Comparison of ENCODE assay signal across 22 cellular contexts in genomic region chr10:14541379-14541778, GRCh38.
A peak's percentile ranks its signal among the peaks of the same experiment; 100 is the strongest.
DNase-seq lines count a peak whose midpoint lies in the region; ATAC-seq and TF ChIP-seq lines count a peak whose summit lies in the region.
"Had no signal": no experiment of that assay in that cellular context is flagged by ENCODE, and none has a peak within 500 bp of the region (broad histone marks: within the 10 kb centered on the region; RNA-seq: fewer than 3 reads in every experiment).

No MANE protein-coding gene starts in this region.

- H3K9me3 ChIP-seq in CD4-positive, CD25-positive, alpha-beta regulatory T cell (ENCODE audit: control insufficient read depth in 2 of 2, low read length in 2 of 2), result no peaks in the 10 kb centered on the region
- H3K9me3 ChIP-seq: esophagus muscularis mucosa, gastrocnemius medialis, sigmoid colon, tibial artery had no signal

- POLR2A ChIA-PET in activated CD8-positive, alpha-beta T cell treated with anti-CD3 and anti-CD28 coated beads, Interleukin-2, amount 10 ng/mL, durations not matched to agents 7 days and 5 days (lab: Charles Lee), result no interaction called here
- POLR2A ChIA-PET in naive thymus-derived CD8-positive, alpha-beta T cell (lab: Charles Lee), result interaction anchor here (0.5 to 2.3 kb wide), 5 partner anchors 21 to 558 kb away, joined by 3 to 12 read pairs (median 4); no protein-coding TSS in a partner anchor

- H3K4me3 Mint-ChIP-seq in CD14-positive monocyte, result no peak overlapping the region
- peak overlapping the region in 3 of 4 donors; percentile 41 to 54 (median 48) for H3K4me3 Mint-ChIP-seq in CD4-positive, CD25-positive, alpha-beta regulatory T cell
- H3K4me3 Mint-ChIP-seq in activated CD8-positive, alpha-beta T cell treated with anti-CD3 and anti-CD28 coated beads, Interleukin-2, amount 10 ng/mL, durations not matched to agents 7 days and 5 days, result no peak overlapping the region
- H3K4me3 Mint-ChIP-seq in naive thymus-derived CD8-positive, alpha-beta T cell, result peak overlapping the region in 5 of 10 donors; percentile 18 to 64 (median 48)

- CTCF ChIA-PET in activated CD8-positive, alpha-beta T cell treated with anti-CD3 and anti-CD28 coated beads, Interleukin-2, amount 10 ng/mL, durations not matched to agents 7 days and 5 days (lab: Charles Lee), result interaction anchor here (1.0 to 5.9 kb wide), 2 partner anchors 12 to 281 kb away, joined by 3 to 41 read pairs; no protein-coding TSS in a partner anchor

- DNase-seq in CD14-positive monocyte (ENCODE audit: low spot score) (no peak), left cardiac atrium (no peak), NCI-H2171 treated with DMSO at 0.1 percent for 48 hours (lab: John Stamatoyannopoulos, UW) (no peak)
- no peak for DNase-seq in CD4-positive, CD25-positive, alpha-beta regulatory T cell
- no peak for DNase-seq in activated CD8-positive, alpha-beta T cell treated with anti-CD3 and anti-CD28 coated beads, Interleukin-2, amount 10 ng/mL, durations not matched to agents 7 days and 5 days
- DNase-seq in naive thymus-derived CD8-positive, alpha-beta T cell, result no peak
- no peak for DNase-seq in stimulated activated CD4-positive, alpha-beta T cell treated with anti-CD3 and anti-CD28 coated beads, Interleukin-12 subunit alpha, Interleukin-12 subunit beta, amount 100 ng/mL, for 4 hours
- DNase-seq: activated effector memory CD4-positive, alpha-beta T cell treated with Interleukin-2 at 50 U/mL for 16 hours; AML-193; effector CD4-positive, alpha-beta T cell; EL; gastrocnemius medialis; H7; hypothalamus; KG1; NCI-H1694 treated with DMSO at 0.1 percent for 48 hours; NCI-H748 treated with DMSO at 0.1 percent for 48 hours; sigmoid colon; tibial artery had no signal

- no peak for ATAC-seq in CD4-positive, CD25-positive, alpha-beta regulatory T cell (ENCODE audit: low read depth in 2 of 2)
- no peak for ATAC-seq in activated CD8-positive, alpha-beta T cell treated with anti-CD3 and anti-CD28 coated beads, Interleukin-2, amount 10 ng/mL, durations not matched to agents 7 days and 5 days
- ATAC-seq in naive thymus-derived CD8-positive, alpha-beta T cell, result no peak
- no peak for ATAC-seq in left cardiac atrium
- ATAC-seq: gastrocnemius medialis had no signal

- peaks cover 52% of the 10 kb centered on the region for H3K4me1 Mint-ChIP-seq in CD14-positive monocyte
- peaks cover 34 to 89% (median 68%) of the 10 kb centered on the region in 4 donors for H3K4me1 Mint-ChIP-seq in CD4-positive, CD25-positive, alpha-beta regulatory T cell
- H3K4me1 Mint-ChIP-seq in activated CD8-positive, alpha-beta T cell treated with anti-CD3 and anti-CD28 coated beads, Interleukin-2, amount 10 ng/mL, durations not matched to agents 7 days and 5 days (ENCODE audit: low read depth), result peaks cover 71% of the 10 kb centered on the region
- peaks cover 31 to 92% (median 81%) of the 10 kb centered on the region in 4 donors for H3K4me1 Mint-ChIP-seq in naive thymus-derived CD8-positive, alpha-beta T cell

- no peak overlapping the region for H3K4me3 ChIP-seq in CD4-positive, CD25-positive, alpha-beta regulatory T cell (ENCODE audit: low read depth, low read length)
- H3K4me3 ChIP-seq: esophagus muscularis mucosa, gastrocnemius medialis, lung, sigmoid colon, tibial artery had no signal

- intact Hi-C loops in CD14-positive monocyte (cut with micrococcal nuclease), result no loop called here
- intact Hi-C loops in left cardiac atrium (cut with DNase I), result no loop called here

- peak overlapping the region; percentile 26 for H3K27ac ChIP-seq in CD4-positive, CD25-positive, alpha-beta regulatory T cell (ENCODE audit: insufficient read depth, low read length, poor library complexity, severe bottlenecking)
- H3K27ac ChIP-seq: esophagus muscularis mucosa, gastrocnemius medialis, parathyroid adenoma, sigmoid colon, tibial artery had no signal

- H3K9me3 Mint-ChIP-seq in CD14-positive monocyte, result no peaks in the 10 kb centered on the region
- no peaks in the 10 kb centered on the region for H3K9me3 Mint-ChIP-seq in CD4-positive, CD25-positive, alpha-beta regulatory T cell
- no peaks in the 10 kb centered on the region for H3K9me3 Mint-ChIP-seq in activated CD8-positive, alpha-beta T cell treated with anti-CD3 and anti-CD28 coated beads, Interleukin-2, amount 10 ng/mL, durations not matched to agents 7 days and 5 days (ENCODE audit: insufficient read depth)
- no peaks in the 10 kb centered on the region for H3K9me3 Mint-ChIP-seq in naive thymus-derived CD8-positive, alpha-beta T cell

- peaks cover 67% of the 10 kb centered on the region for H3K36me3 ChIP-seq in CD4-positive, CD25-positive, alpha-beta regulatory T cell (ENCODE audit: control insufficient read depth, insufficient read depth, low read length)
- H3K36me3 ChIP-seq: esophagus muscularis mucosa, gastrocnemius medialis, sigmoid colon, tibial artery had no signal

- H3K4me1 ChIP-seq in CD4-positive, CD25-positive, alpha-beta regulatory T cell (ENCODE audit: control insufficient read depth, insufficient read depth, low read length, poor library complexity, severe bottlenecking), result peaks cover 73% of the 10 kb centered on the region
- H3K4me1 ChIP-seq: gastrocnemius medialis had no signal

- H3K27me3 Mint-ChIP-seq in CD14-positive monocyte (ENCODE audit: low read depth in 3 of 3), result no peaks in the 10 kb centered on the region
- no peaks in the 10 kb centered on the region for H3K27me3 Mint-ChIP-seq in CD4-positive, CD25-positive, alpha-beta regulatory T cell
- no peaks in the 10 kb centered on the region for H3K27me3 Mint-ChIP-seq in activated CD8-positive, alpha-beta T cell treated with anti-CD3 and anti-CD28 coated beads, Interleukin-2, amount 10 ng/mL, durations not matched to agents 7 days and 5 days (ENCODE audit: low read depth)
- H3K27me3 Mint-ChIP-seq in naive thymus-derived CD8-positive, alpha-beta T cell, result no peaks in the 10 kb centered on the region

- peaks cover 50 to 61% of the 10 kb centered on the region in 2 donors for H3K36me3 Mint-ChIP-seq in CD14-positive monocyte
- peaks cover 32% of the 10 kb centered on the region for H3K36me3 Mint-ChIP-seq in CD4-positive, CD25-positive, alpha-beta regulatory T cell
- peaks cover 46% of the 10 kb centered on the region for H3K36me3 Mint-ChIP-seq in activated CD8-positive, alpha-beta T cell treated with anti-CD3 and anti-CD28 coated beads, Interleukin-2, amount 10 ng/mL, durations not matched to agents 7 days and 5 days (ENCODE audit: low read depth)
- peaks cover 0 to 62% (median 10%) of the 10 kb centered on the region in 3 donors for H3K36me3 Mint-ChIP-seq in naive thymus-derived CD8-positive, alpha-beta T cell

- no peaks in the 10 kb centered on the region for H3K27me3 ChIP-seq in CD4-positive, CD25-positive, alpha-beta regulatory T cell (ENCODE audit: control insufficient read depth, insufficient read depth, low read length)
- H3K27me3 ChIP-seq: esophagus muscularis mucosa, gastrocnemius medialis, sigmoid colon, tibial artery had no signal

- no peak for TF ChIP-seq CTCF in CD14-positive monocyte (IDR thresholded peaks at IDR 0.05)

- H3K27ac Mint-ChIP-seq in CD14-positive monocyte, result peak overlapping the region in 4 of 7 donors; percentile 26 to 73 (median 50)
- H3K27ac Mint-ChIP-seq in CD4-positive, CD25-positive, alpha-beta regulatory T cell, result peak overlapping the region; percentile 89 to 91 (median 91)
- H3K27ac Mint-ChIP-seq in activated CD8-positive, alpha-beta T cell treated with anti-CD3 and anti-CD28 coated beads, Interleukin-2, amount 10 ng/mL, durations not matched to agents 7 days and 5 days, result peak overlapping the region; percentile 51
- peak overlapping the region; percentile 80 to 97 (median 85) for H3K27ac Mint-ChIP-seq in naive thymus-derived CD8-positive, alpha-beta T cell

Comparison
In these comparisons a context has a peak if more than half of its experiments do, and no peak if none do; other contexts are left out.
1. H3K4me3 Mint-ChIP-seq: peak in CD4-positive, CD25-positive, alpha-beta regulatory T cell (3 of 4); none in CD14-positive monocyte (0 of 2) and activated CD8-positive, alpha-beta T cell treated with anti-CD3 and anti-CD28 coated beads, Interleukin-2, amount 10 ng/mL, durations not matched to agents 7 days and 5 days (single experiment).
2. Peak in every context shown above with its lines, with median percentiles within 50 percentile points of each other: H3K27ac Mint-ChIP-seq.